In the genomic region with DNA sequence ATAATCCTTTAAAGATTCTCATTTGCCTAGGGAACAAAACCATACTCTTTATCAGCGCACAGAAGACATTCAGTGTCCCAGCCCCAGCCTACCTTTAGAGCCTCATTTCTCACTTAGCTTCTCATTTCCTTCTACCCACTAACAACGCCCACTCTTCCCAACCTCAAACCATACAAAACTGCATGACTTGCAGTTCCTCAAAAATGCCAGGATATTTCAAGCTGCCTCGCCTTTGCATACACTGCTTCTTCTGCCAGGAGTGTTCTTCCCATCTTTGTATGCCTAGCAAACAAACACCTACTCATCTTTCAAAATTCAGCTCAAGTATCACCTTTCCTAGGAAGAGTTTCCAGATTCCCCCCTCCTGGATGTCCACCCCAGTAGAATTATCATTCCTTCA, we compare ENCODE assay signal across 18 cellular contexts.
"Had no signal": no experiment of that assay in that cellular context is flagged by ENCODE, and none has a peak within 500 bp of the region (broad histone marks: within the 10 kb centered on the region; RNA-seq: fewer than 3 reads in every experiment).

No MANE protein-coding gene starts in this region.

- H3K27me3 ChIP-seq: brain microvascular endothelial cell, left lung, neural progenitor cell, sigmoid colon, stomach, transverse colon, vagina had no signal

- DNase-seq: activated gamma-delta T cell treated with Interleukin-2 at 50 U/mL for 16 hours; activated T-cell treated with anti-CD3 and anti-CD28 coated beads, Interleukin-2, amount 50 U/mL, for 1 hour; aorta; brain microvascular endothelial cell; effector memory CD4-positive, alpha-beta T cell; foreskin melanocyte; left lung; naive thymus-derived CD8-positive, alpha-beta T cell; sigmoid colon; stimulated activated CD4-positive, alpha-beta T cell treated with anti-CD3 and anti-CD28 coated beads, Interleukin-15, amount 100 ng/mL, for 24 hours; stomach; transverse colon had no signal

- H3K4me1 ChIP-seq: left lung, neural progenitor cell, sigmoid colon, stomach, transverse colon, vagina had no signal

- H3K4me3 ChIP-seq: left lung, lung, neural progenitor cell, sigmoid colon, smooth muscle cell, stomach, transverse colon, vagina had no signal

- H3K36me3 ChIP-seq: brain microvascular endothelial cell, left lung, neural progenitor cell, sigmoid colon, stomach, transverse colon, vagina had no signal

- ATAC-seq: left lung; naive thymus-derived CD8-positive, alpha-beta T cell; stimulated activated memory B cell treated with anti-CD40 and anti-IgM and Interleukin-4, amounts not matched to agents 10 μg/mL and 1 μg/mL and 100 μg/mL, for 72 hours had no signal

- H3K4me2 ChIP-seq: neural progenitor cell, smooth muscle cell had no signal

- H3K9me3 ChIP-seq: left lung, sigmoid colon, stomach, transverse colon, vagina had no signal

- H2AFZ ChIP-seq: neural progenitor cell had no signal

- H3K9ac ChIP-seq: neural progenitor cell had no signal

- H3K27ac ChIP-seq: brain microvascular endothelial cell, left lung, neural progenitor cell, sigmoid colon, stomach, transverse colon, vagina had no signal

- FAIRE-seq: colon had no signal
